In genomic region chr22:35915477-35916013, GRCh38 we compare ENCODE assay signal across 8 cellular contexts.
DNase-seq lines count a peak whose midpoint lies in the region; ATAC-seq, FAIRE-seq and TF ChIP-seq lines count a peak whose summit lies in the region.

No MANE protein-coding gene starts in this region.

- H3F3A ChIP-seq in MM.1S (ENCODE audit: insufficient read depth, low read length) = 0 out of 2 replicates have a peak, but pooled peaks cover 4% of the 10 kb centered on the region

- H3K4me2 ChIP-seq in MM.1S (ENCODE audit: low read depth, low read length) = no peak overlapping the region; the same call in 1 of the 2 replicates

- DNase-seq in ELR (ENCODE audit: low read depth) = peak; percentile 76
- no peak for DNase-seq in Peyer's patch
- DNase-seq in foreskin keratinocyte = peak; percentile 46 to 74
- no peak for DNase-seq in T1000 (lab: John Stamatoyannopoulos, UW)
- no peak for DNase-seq in D721Med (ENCODE audit: insufficient read length, low spot score)
- DNase-seq in MM.1S = no peak

- no peaks in the 10 kb centered on the region for H3K9me2 ChIP-seq in MM.1S (replicated peaks; ENCODE audit: insufficient read depth, low read length)

- H3K4me3 ChIP-seq in Peyer's patch = peak overlapping the region in 2 of 4 donors; percentile 50 to 53
- peak overlapping the region; percentile 67 for H3K4me3 ChIP-seq in rectal smooth muscle tissue (ENCODE audit: low read length)
- no peak overlapping the region for H3K4me3 ChIP-seq in MM.1S (ENCODE audit: low read length)

- no peaks in the 10 kb centered on the region for H3K9me3 ChIP-seq in Peyer's patch
- H3K9me3 ChIP-seq in MM.1S (replicated peaks; ENCODE audit: insufficient read depth, low read length) = no peaks in the 10 kb centered on the region

- FAIRE-seq in D721Med (lab: Jason Lieb, UNC) = no peak

- H3K36me3 ChIP-seq in Peyer's patch (no peaks in the 10 kb centered on the region), rectal smooth muscle tissue (ENCODE audit: control insufficient read depth, insufficient read depth, low read length) (no peaks in the 10 kb centered on the region), MM.1S (replicated peaks; ENCODE audit: insufficient read depth, low read length) (no peaks in the 10 kb centered on the region)

- no peaks in the 10 kb centered on the region for H4K20me1 ChIP-seq in MM.1S (ENCODE audit: insufficient read depth, low read length)

- peaks cover 0 to 24% (median under 1%) of the 10 kb centered on the region in 4 donors for H3K4me1 ChIP-seq in Peyer's patch
- H3K4me1 ChIP-seq in foreskin keratinocyte = peaks cover 38% of the 10 kb centered on the region
- peaks cover 31% of the 10 kb centered on the region for H3K4me1 ChIP-seq in rectal smooth muscle tissue (ENCODE audit: control insufficient read depth, insufficient read depth, low read length)
- peaks cover 26% of the 10 kb centered on the region for H3K4me1 ChIP-seq in MM.1S (ENCODE audit: low read length)

- TF ChIP-seq POLR2A in Peyer's patch (IDR thresholded peaks at IDR 0.05) = no peak

- no peak overlapping the region for H2AFZ ChIP-seq in MM.1S (ENCODE audit: low read length)

- ATAC-seq in foreskin keratinocyte (peak; percentile 66), GM19351 (IDR thresholded peaks at IDR 0.05; ENCODE audit: unreplicated experiment) (no peak)

- H3K9ac ChIP-seq in rectal smooth muscle tissue (ENCODE audit: low read length) (no peak overlapping the region), MM.1S (ENCODE audit: low read length) (no peak overlapping the region)

- no peaks in the 10 kb centered on the region for H3K79me2 ChIP-seq in MM.1S (ENCODE audit: low read length)

- TF ChIP-seq CTCF in Peyer's patch (IDR thresholded peaks at IDR 0.05) (no peak), foreskin keratinocyte (conservative IDR thresholded peaks at IDR 0.05) (no peak), D721Med (IDR thresholded peaks at IDR 0.05; ENCODE audit: insufficient read depth, missing control alignments) (no peak), MM.1S (IDR thresholded peaks at IDR 0.05; ENCODE audit: low read length) (no peak)

- H3K27ac ChIP-seq in Peyer's patch (peak overlapping the region in 3 of 4 donors; percentile 26 to 72 (median 56)), foreskin keratinocyte (peak overlapping the region; percentile 84), rectal smooth muscle tissue (ENCODE audit: low read depth, low read length) (peak overlapping the region; percentile 78), MM.1S (ENCODE audit: low read length) (no peak overlapping the region)

- H3K27me3 ChIP-seq in Peyer's patch (no peaks in the 10 kb centered on the region), foreskin keratinocyte (no peaks in the 10 kb centered on the region), rectal smooth muscle tissue (ENCODE audit: control insufficient read depth, insufficient read depth, low read length) (no peaks in the 10 kb centered on the region), MM.1S (replicated peaks; ENCODE audit: insufficient read depth, low read length) (no peaks in the 10 kb centered on the region)

Comparison
In these comparisons a context has a peak if more than half of its experiments do, and no peak if none do; other contexts are left out.
1. DNase-seq: peak in ELR (single experiment) and foreskin keratinocyte (2 of 2); none in Peyer's patch (0 of 3), T1000 (single experiment), D721Med (single experiment) and MM.1S (single experiment).